In genomic region chr1:15757016-15757543, GRCh38 we compare ENCODE assay signal across 1 cellular context.
TF ChIP-seq lines count a peak whose summit lies in the region.

No MANE protein-coding gene starts in this region.

TF ChIP-seq in GM23338, 12 proteins besides CTCF, POLR2A, EP300 and RAD21 (continued from another document):
- TF ChIP-seq ZNF462 (CRISPR knock-in tag; IDR thresholded peaks at IDR 0.05) (no peak), REST (IDR thresholded peaks at IDR 0.05; ENCODE audit: unreplicated experiment) (no peak)
